11 cellular contexts compared by ENCODE assay signal in the genomic region with DNA sequence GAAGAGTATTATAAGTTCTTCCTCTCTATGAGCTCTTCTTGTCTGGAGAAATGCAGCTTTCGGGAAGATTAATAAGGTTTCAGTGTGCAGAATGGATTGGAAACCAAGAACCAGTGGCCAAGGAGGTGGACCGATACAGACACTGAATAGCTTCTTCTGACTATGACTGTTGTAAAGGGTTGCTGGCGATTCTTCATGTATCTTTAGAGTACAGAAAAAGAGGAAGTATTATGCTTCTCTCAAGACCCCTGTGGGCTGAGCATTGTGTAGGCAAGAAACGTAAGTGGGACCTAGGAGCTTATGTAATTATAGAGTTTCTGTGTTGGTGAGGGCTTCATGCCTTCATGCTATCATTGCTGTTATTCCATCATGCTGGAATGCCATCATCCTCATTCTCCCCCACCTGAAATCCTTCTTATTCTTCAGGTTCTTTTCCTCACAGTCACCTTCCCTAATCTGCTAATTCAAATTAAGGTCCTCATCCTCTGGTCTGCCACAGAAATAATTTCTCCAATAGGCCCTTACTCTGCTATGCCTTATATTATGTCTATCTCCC.
DNase-seq lines count a peak whose midpoint lies in the region; ATAC-seq and TF ChIP-seq lines count a peak whose summit lies in the region.
"Had no signal": no experiment of that assay in that cellular context is flagged by ENCODE, and none has a peak within 500 bp of the region (broad histone marks: within the 10 kb centered on the region; RNA-seq: fewer than 3 reads in every experiment).

No MANE protein-coding gene starts in this region.

- H2AFZ ChIP-seq in OCI-LY3 (ENCODE audit: low read depth, low read length), result 0 out of 2 replicates have a peak overlapping the region, but pooled peaks have one; percentile 31

- no peak overlapping the region for H3K27ac Mint-ChIP-seq in CD4-positive, alpha-beta memory T cell
- H3K27ac Mint-ChIP-seq in immature natural killer cell, result no peak overlapping the region

- H3K9me3 ChIP-seq in OCI-LY3 (ENCODE audit: insufficient read depth, low read length), result no peaks in the 10 kb centered on the region
- H3K9me3 ChIP-seq in CD4-positive, alpha-beta memory T cell (ENCODE audit: control insufficient read depth in 1 of 2, low read length in 2 of 2), result no peaks in the 10 kb centered on the region
- H3K9me3 ChIP-seq: HAP-1, MG63 had no signal

- H3K4me2 ChIP-seq in OCI-LY3 (ENCODE audit: low read length), result peak overlapping the region; percentile 45

- no peak overlapping the region for H3K4me3 Mint-ChIP-seq in CD4-positive, alpha-beta memory T cell
- H3K4me3 Mint-ChIP-seq in immature natural killer cell, result no peak overlapping the region

- H3K4me1 Mint-ChIP-seq in CD4-positive, alpha-beta memory T cell, result peaks cover 0 to 3% (median 0%) of the 10 kb centered on the region in 4 donors
- H3K4me1 Mint-ChIP-seq in immature natural killer cell, result no peaks in the 10 kb centered on the region

- TF ChIP-seq CTCF in OCI-LY3 (IDR thresholded peaks at IDR 0.05; ENCODE audit: low read depth, low read length), result no peak

- no peaks in the 10 kb centered on the region for H4K20me1 ChIP-seq in OCI-LY3 (ENCODE audit: insufficient read depth, low read length)

- no peaks in the 10 kb centered on the region for H3K36me3 ChIP-seq in OCI-LY3 (replicated peaks; ENCODE audit: low read depth, low read length)
- no peaks in the 10 kb centered on the region for H3K36me3 ChIP-seq in CD4-positive, alpha-beta memory T cell (ENCODE audit: insufficient read depth, low read length)
- H3K36me3 ChIP-seq: HAP-1, MG63 had no signal

- peak overlapping the region; percentile 11; the same call in 1 of the 2 replicates for H3K4me3 ChIP-seq in OCI-LY3 (ENCODE audit: low read length)
- H3K4me3 ChIP-seq in CD4-positive, alpha-beta memory T cell (ENCODE audit: low read length in 2 of 2), result no peak overlapping the region
- H3K4me3 ChIP-seq: HAP-1, MG63 had no signal

- no peaks in the 10 kb centered on the region for H3K79me2 ChIP-seq in OCI-LY3 (ENCODE audit: low read length)

- H3K27me3 Mint-ChIP-seq in CD4-positive, alpha-beta memory T cell, result peaks cover 1 to 21% of the 10 kb centered on the region in 2 donors
- peaks cover 1 to 8% (median 5%) of the 10 kb centered on the region in 3 donors for H3K27me3 Mint-ChIP-seq in immature natural killer cell (ENCODE audit: low read depth in 3 of 3)

- H3K27me3 ChIP-seq in OCI-LY3 (ENCODE audit: low read depth, low read length), result no peaks in the 10 kb centered on the region
- no peaks in the 10 kb centered on the region for H3K27me3 ChIP-seq in CD4-positive, alpha-beta memory T cell (ENCODE audit: insufficient read depth, low read length)
- H3K27me3 ChIP-seq: MG63 had no signal

- POLR2A ChIA-PET in CD4-positive, alpha-beta memory T cell (lab: Charles Lee; ENCODE audit: partially characterized antibody), result no interaction called here

- no peaks in the 10 kb centered on the region for H3K36me3 Mint-ChIP-seq in CD4-positive, alpha-beta memory T cell
- H3K36me3 Mint-ChIP-seq in immature natural killer cell, result no peaks in the 10 kb centered on the region

- H3K27ac ChIP-seq in OCI-LY3 (ENCODE audit: low read length), result peak overlapping the region; percentile 61
- H3K27ac ChIP-seq in CD4-positive, alpha-beta memory T cell (ENCODE audit: low read depth, low read length), result no peak overlapping the region

- no peak overlapping the region for H3K9ac ChIP-seq in OCI-LY3 (ENCODE audit: low read length)

- intact Hi-C loops in CD4-positive, alpha-beta memory T cell (cut with micrococcal nuclease), result no loop called here

- CTCF ChIA-PET in CD4-positive, alpha-beta memory T cell (lab: Charles Lee; ENCODE audit: partially characterized antibody), result interaction anchor here (0.9 kb wide), 1 partner anchor 14 kb away, joined by 3 read pairs; no protein-coding TSS in a partner anchor

- H3K9me3 Mint-ChIP-seq in CD4-positive, alpha-beta memory T cell, result no peaks in the 10 kb centered on the region
- H3K9me3 Mint-ChIP-seq in immature natural killer cell, result no peaks in the 10 kb centered on the region

- H3K4me1 ChIP-seq in OCI-LY3 (ENCODE audit: low read length), result peaks cover 41% of the 10 kb centered on the region
- no peaks in the 10 kb centered on the region for H3K4me1 ChIP-seq in CD4-positive, alpha-beta memory T cell (ENCODE audit: insufficient read depth, low read length)
- H3K4me1 ChIP-seq: HAP-1 had no signal

- ATAC-seq in GM18517 (IDR thresholded peaks at IDR 0.05; ENCODE audit: unreplicated experiment) (peak; percentile 84), GM21367 (IDR thresholded peaks at IDR 0.05; ENCODE audit: unreplicated experiment) (peak; percentile 79), HG03097 (IDR thresholded peaks at IDR 0.05; ENCODE audit: low FRiP score, unreplicated experiment) (peak; percentile 54)

- no peak for DNase-seq in CD4-positive, alpha-beta memory T cell
- no peak for DNase-seq in stimulated activated CD4-positive, alpha-beta T cell treated with anti-CD3 and anti-CD28 coated beads, Interleukin-2, amount 100 ng/mL, for 48 hours
- DNase-seq in immature natural killer cell (no peak), dermis blood vessel endothelial cell (no peak)
- DNase-seq: activated CD8-positive, alpha-beta memory T cell treated with anti-CD3 and anti-CD28 coated beads for 24 hours; MG63 had no signal
